In the genomic region with DNA sequence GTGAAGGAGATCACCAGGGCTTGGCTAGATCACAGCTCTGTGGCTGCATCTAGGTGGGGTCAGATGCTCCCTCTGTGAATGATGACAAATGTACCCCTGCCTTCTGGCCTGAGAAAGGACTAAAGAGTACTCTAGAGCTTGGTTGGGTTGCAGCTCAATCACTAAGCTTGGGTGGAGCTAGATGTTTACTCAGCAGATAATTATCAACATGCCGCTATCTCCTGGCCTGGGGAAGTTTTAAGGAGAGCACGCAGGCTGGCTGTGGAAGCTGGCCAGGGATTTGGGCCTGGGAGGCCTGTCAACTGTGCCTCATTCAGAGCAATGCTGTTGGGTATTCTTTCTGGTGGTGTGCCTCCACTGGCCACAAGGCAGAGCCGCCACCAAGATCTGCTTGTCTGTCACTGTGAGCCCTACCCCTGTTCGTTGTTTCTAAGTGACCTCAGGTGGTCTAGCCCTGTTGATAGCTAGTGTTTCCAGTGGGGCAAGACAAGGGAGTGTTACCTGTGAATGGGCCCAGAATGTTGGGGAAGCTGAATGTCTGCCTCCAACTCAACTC, we compare ENCODE assay signal across 17 cellular contexts.
A peak's percentile ranks its signal among the peaks of the same experiment; 100 is the strongest.
DNase-seq lines count a peak whose midpoint lies in the region; ATAC-seq, FAIRE-seq and TF ChIP-seq lines count a peak whose summit lies in the region.
"Had no signal": no experiment of that assay in that cellular context is flagged by ENCODE, and none has a peak within 500 bp of the region (broad histone marks: within the 10 kb centered on the region; RNA-seq: fewer than 3 reads in every experiment).

No MANE protein-coding gene starts in this region.

- no peaks in the 10 kb centered on the region; the same call in 1 of the 2 replicates for H3K4me1 ChIP-seq in H9 (ENCODE audit: insufficient read depth, low read length)
- H3K4me1 ChIP-seq in K562 (replicated peaks in 1 of 2; ENCODE audit: control insufficient read depth in 2 of 2, insufficient read depth in 2 of 2, low read length in 2 of 2): peaks cover 13 to 19% of the 10 kb centered on the region in 2 experiments; a peak in 4 of 5 replicates
- H3K4me1 ChIP-seq in mesendoderm (ENCODE audit: control insufficient read depth, low read depth, low read length): peaks cover 2% of the 10 kb centered on the region
- H3K4me1 ChIP-seq: BLaER1 treated with 17β-estradiol and CSF1 and Interleukin-3, amounts not matched to agents 10 nM and 100 nM had no signal

- H2BK15ac ChIP-seq in H9 (ENCODE audit: low read depth, low read length) (no peak overlapping the region), mesendoderm (replicated peaks; ENCODE audit: low read depth) (no peak overlapping the region)

- no peak overlapping the region for H2BK12ac ChIP-seq in H9 (ENCODE audit: insufficient read length, low read depth, low read length)

- H3K36me3 Mint-ChIP-seq in H9 (ENCODE audit: insufficient read depth in 1 of 3, low read depth in 3 of 3): peaks cover 39 to 57% (median 49%) of the 10 kb centered on the region in 3 experiments
- H3K36me3 Mint-ChIP-seq: CD8-positive, alpha-beta T cell had no signal

- H3T11ph ChIP-seq in H9 (ENCODE audit: low read length): no peak overlapping the region

- H3K18ac ChIP-seq in H9 (ENCODE audit: insufficient read length, low read depth, low read length) (no peak overlapping the region), mesendoderm (ENCODE audit: low read length) (no peak overlapping the region)

- no peak for TF ChIP-seq EP300 in K562 (IDR thresholded peaks at IDR 0.05; ENCODE audit: low read length)

- in situ Hi-C loops in K562 (cut with MboI): no loop called here

- H4K5ac ChIP-seq in H9 (ENCODE audit: insufficient read length, low read depth, low read length) (no peak overlapping the region), mesendoderm (ENCODE audit: low read length) (no peak overlapping the region)

- H3K9me1 ChIP-seq in K562 (ENCODE audit: control insufficient read depth, insufficient read depth, low read length): no peaks in the 10 kb centered on the region

- H3K23ac ChIP-seq in H9 (ENCODE audit: insufficient read length, low read depth, low read length) (no peak overlapping the region), mesendoderm (ENCODE audit: low read length) (no peak overlapping the region)

- no peak overlapping the region for H3K14ac ChIP-seq in H9 (ENCODE audit: insufficient read depth, low read length)

- peak; percentile 29 for FAIRE-seq in K562 (lab: Jason Lieb, UNC)
- FAIRE-seq: GM12878, GM19239, HTR-8/SVneo had no signal

- no peaks in the 10 kb centered on the region for H4K20me1 ChIP-seq in H9 (ENCODE audit: control insufficient read depth, insufficient read depth, insufficient read length)
- no peaks in the 10 kb centered on the region for H4K20me1 ChIP-seq in K562 (replicated peaks; ENCODE audit: control insufficient read depth, insufficient read depth, low read length)
- H4K20me1 ChIP-seq: BLaER1 treated with 17β-estradiol and CSF1 and Interleukin-3, amounts not matched to agents 10 nM and 100 nM had no signal

- CTCF ChIA-PET in K562 (lab: Yijun Ruan, JAX; ENCODE audit: low intra/inter-chr PET ratio): no interaction called here

- H2BK20ac ChIP-seq in H9 (ENCODE audit: low read depth, low read length, poor library complexity, severe bottlenecking): no peak overlapping the region

- H2BK120ac ChIP-seq in H9 (ENCODE audit: low read depth, low read length, poor library complexity, severe bottlenecking) (no peak overlapping the region), mesendoderm (ENCODE audit: low read depth, low read length) (no peak overlapping the region)

- H3K79me1 ChIP-seq in H9 (ENCODE audit: insufficient read depth, low read depth, low read length, poor library complexity, severe bottlenecking): peaks cover 4% of the 10 kb centered on the region
- no peaks in the 10 kb centered on the region for H3K79me1 ChIP-seq in mesendoderm (ENCODE audit: low read length)

- H3K4ac ChIP-seq in H9 (ENCODE audit: low read depth, low read length): no peak overlapping the region
- no peak overlapping the region for H3K4ac ChIP-seq in mesendoderm (ENCODE audit: low read depth, low read length)

- H3K4me2 ChIP-seq in H9 (ENCODE audit: insufficient read depth, insufficient read length, low read length) (no peak overlapping the region), K562 (ENCODE audit: insufficient read depth, low read length) (peak overlapping the region; percentile 53; the same call in 1 of the 2 replicates), mesendoderm (ENCODE audit: low read length) (no peak overlapping the region)
- H3K4me2 ChIP-seq: BLaER1 treated with 17β-estradiol and CSF1 and Interleukin-3, amounts not matched to agents 10 nM and 100 nM had no signal

- H2AK5ac ChIP-seq in H9 (ENCODE audit: insufficient read length, low read length) (no peak overlapping the region), mesendoderm (ENCODE audit: low read length) (no peak overlapping the region)

- H3K27me3 Mint-ChIP-seq in H9 (ENCODE audit: low read depth): no peaks in the 10 kb centered on the region

- H3K9me3 ChIP-seq in H9 (ENCODE audit: control insufficient read depth, low read depth, low read length): no peaks in the 10 kb centered on the region
- H3K9me3 ChIP-seq in K562 (replicated peaks; ENCODE audit: control insufficient read depth, insufficient read depth, low read depth, low read length): no peaks in the 10 kb centered on the region

- H3K4me3 ChIP-seq in K562: no peak overlapping the region
- no peak overlapping the region for H3K4me3 ChIP-seq in mesendoderm (ENCODE audit: low read length)
- no peak overlapping the region for H3K4me3 ChIP-seq in H7 (ENCODE audit: insufficient read depth, low read depth, low read length)
- H3K4me3 ChIP-seq: BLaER1 treated with 17β-estradiol and CSF1 and Interleukin-3, amounts not matched to agents 10 nM and 100 nM; GM12878 had no signal

- TF ChIP-seq POLR2A in K562 (conservative IDR thresholded peaks at IDR 0.05): no peak

- intact Hi-C loops in K562 (cut with micrococcal nuclease): no loop called here

- TF ChIP-seq CTCF in H9 (conservative IDR thresholded peaks at IDR 0.05) (no peak), K562 (IDR thresholded peaks at IDR 0.05 in 2 of 3, conservative IDR thresholded peaks at IDR 0.05 in 1 of 3; ENCODE audit: insufficient read depth in 2 of 3, low read depth in 1 of 3, low read length in 3 of 3) (no peak)

- no peak overlapping the region for H3K27ac ChIP-seq in H9 (ENCODE audit: insufficient read length, low read depth, low read length)
- H3K27ac ChIP-seq in K562 (ENCODE audit: extremely low read depth, low read depth, low read length): peak overlapping the region; percentile 57; the same call in 2 of the 3 replicates
- no peak overlapping the region for H3K27ac ChIP-seq in mesendoderm (ENCODE audit: low read depth, low read length)
- H3K27ac ChIP-seq: BLaER1 treated with 17β-estradiol and CSF1 and Interleukin-3, amounts not matched to agents 10 nM and 100 nM had no signal

- no peaks in the 10 kb centered on the region for H3K23me2 ChIP-seq in H9 (ENCODE audit: insufficient read length, low read depth, low read length, poor library complexity, severe bottlenecking)

- H3K9ac ChIP-seq in H9 (ENCODE audit: extremely low read depth, insufficient read length, low read length) (no peak overlapping the region), K562 (ENCODE audit: insufficient read depth in 1 of 2, low read depth in 2 of 2, low read length in 2 of 2) (peak overlapping the region in 1 of 2 experiments; percentile 72; a peak in 3 of 4 replicates), mesendoderm (ENCODE audit: low read length) (no peak overlapping the region)
- H3K9ac ChIP-seq: BLaER1 treated with 17β-estradiol and CSF1 and Interleukin-3, amounts not matched to agents 10 nM and 100 nM had no signal

- no peak; a peak in 1 of 4 replicates for TF ChIP-seq RAD21 in K562 (CRISPR knock-in tag; conservative IDR thresholded peaks at IDR 0.05 in 1 of 2, IDR thresholded peaks at IDR 0.05 in 1 of 2)

- H3K27me3 ChIP-seq in H9 (ENCODE audit: insufficient read depth, low read length): no peaks in the 10 kb centered on the region
- no peaks in the 10 kb centered on the region for H3K27me3 ChIP-seq in K562 (ENCODE audit: control insufficient read depth in 2 of 2, insufficient read depth in 2 of 2, low read length in 2 of 2)
- no peaks in the 10 kb centered on the region for H3K27me3 ChIP-seq in mesendoderm (ENCODE audit: insufficient read depth, low read length, poor library complexity)
- no peaks in the 10 kb centered on the region for H3K27me3 ChIP-seq in H7 (ENCODE audit: control insufficient read depth, insufficient read depth, low read length)
- H3K27me3 ChIP-seq: BLaER1 treated with 17β-estradiol and CSF1 and Interleukin-3, amounts not matched to agents 10 nM and 100 nM had no signal

- H3K36me3 ChIP-seq in K562 (ENCODE audit: control insufficient read depth, insufficient read depth, low read length): peaks cover 77% of the 10 kb centered on the region
- H3K36me3 ChIP-seq in mesendoderm (ENCODE audit: control insufficient read depth, insufficient read depth, low read length): no peaks in the 10 kb centered on the region
- H3K36me3 ChIP-seq in H7 (replicated peaks; ENCODE audit: control insufficient read depth, insufficient read depth, low read length): no peaks in the 10 kb centered on the region
- H3K36me3 ChIP-seq: BLaER1 treated with 17β-estradiol and CSF1 and Interleukin-3, amounts not matched to agents 10 nM and 100 nM had no signal

- H4K8ac ChIP-seq in H9 (replicated peaks; ENCODE audit: insufficient read length, low read depth, low read length) (no peak overlapping the region), mesendoderm (ENCODE audit: low read depth, low read length) (no peak overlapping the region)

- peak; percentile 85 for ATAC-seq in K562
- ATAC-seq in HG03139 (IDR thresholded peaks at IDR 0.05; ENCODE audit: unreplicated experiment): no peak
- ATAC-seq: CD8-positive, alpha-beta T cell; GM12878; HCT116 had no signal

- H4K91ac ChIP-seq in H9 (ENCODE audit: insufficient read length, low read depth, low read length): no peak overlapping the region

- H3K4me3 Mint-ChIP-seq in H9: no peak overlapping the region
- H3K4me3 Mint-ChIP-seq: B cell; CD8-positive, alpha-beta T cell; HFFc6 had no signal

- no peak overlapping the region for H2BK5ac ChIP-seq in H9 (ENCODE audit: insufficient read length, low read length)
- H2BK5ac ChIP-seq in mesendoderm (ENCODE audit: low read length): no peak overlapping the region

- peaks cover 15 to 16% of the 10 kb centered on the region in 2 experiments for H3K4me1 Mint-ChIP-seq in H9
- H3K4me1 Mint-ChIP-seq: B cell had no signal

- H3K9me3 Mint-ChIP-seq in H9: peaks cover 0 to 2% of the 10 kb centered on the region in 2 experiments; a peak in 1 of 5 replicates

- H2AFZ ChIP-seq in H9 (ENCODE audit: low read length): no peak overlapping the region
- H2AFZ ChIP-seq in K562 (ENCODE audit: low read depth, low read length): peak overlapping the region; percentile 28

- peak; percentile 17 for DNase-seq in ELF-1 (ENCODE audit: low read depth, low spot score)
- no peak for DNase-seq in H9
- peak in 3 of 4 experiments; percentile 16 to 54 (median 36) for DNase-seq in K562 (ENCODE audit: extremely low read depth in 1 of 4, low spot score in 3 of 4)
- DNase-seq in mesendoderm: peak; percentile 25
- no peak for DNase-seq in H7
- DNase-seq in anterior cingulate cortex (lab: John Stamatoyannopoulos, UW): no peak
- DNase-seq: Calu3; CD8-positive, alpha-beta T cell; DMS79 treated with DMSO at 0.1 percent for 48 hours; HFFc6 had no signal

- no peak overlapping the region for H3K56ac ChIP-seq in H9 (ENCODE audit: insufficient read length, low read depth, low read length)
- H3K56ac ChIP-seq in mesendoderm (ENCODE audit: low read length): no peak overlapping the region

- no TSS peak for BruUV-seq in K562 (replicated peaks; lab: Mats Ljungman, UMichigan)

- H3K79me2 ChIP-seq in H9 (ENCODE audit: insufficient read depth, low read length): no peaks in the 10 kb centered on the region
- peaks cover 16% of the 10 kb centered on the region for H3K79me2 ChIP-seq in K562 (ENCODE audit: control insufficient read depth, insufficient read depth, low read length)
- H3K79me2 ChIP-seq in mesendoderm (ENCODE audit: control insufficient read depth, insufficient read depth, low read length): no peaks in the 10 kb centered on the region

- WGBS in H9 (ENCODE audit: extremely low coverage, insufficient read length, low lambda C conversion rate): no CpG with 5 or more reads among the region's 4 CpGs
- 34% methylated on average over 4 of the region's 4 CpGs for WGBS in K562 (ENCODE audit: insufficient coverage, low coverage, missing lambda C conversion rate)
- WGBS in mesendoderm (ENCODE audit: extremely low coverage, insufficient coverage, low lambda C conversion rate): no CpG with 5 or more reads among the region's 4 CpGs

- POLR2A ChIA-PET in K562 (lab: Yijun Ruan, JAX): interaction anchor here (0.8 to 2.1 kb wide), 5 partner anchors 9 to 99 kb away, joined by 3 to 11 read pairs (median 4); no protein-coding TSS in a partner anchor

- peak overlapping the region in 2 of 3 experiments; percentile 25 to 52; a peak in 3 of 7 replicates for H3K27ac Mint-ChIP-seq in H9
- H3K27ac Mint-ChIP-seq: B cell; CD8-positive, alpha-beta T cell; HFFc6 had no signal

Comparison
In these comparisons a context has a peak if more than half of its experiments do, and no peak if none do; other contexts are left out.
1. DNase-seq: peak in ELF-1 (single experiment), K562 (3 of 4) and mesendoderm (single experiment); none in H9 (single experiment), H7 (single experiment) and anterior cingulate cortex (0 of 58).